ENCODE assay signal across 8 cellular contexts in genomic region chr1:233294991-233295774, GRCh38. TPM values are rescaled to one million over a fixed set of nuclear protein-coding genes. Genes with fewer than 3 reads are reported as not detected.
DNase-seq lines count a peak whose midpoint lies in the region; ATAC-seq and TF ChIP-seq lines count a peak whose summit lies in the region.

PCNX2 (minus strand) TSS chr1:233295725; CDS start chr1:233295478, 247 bp downstream.

- H3K27me3 Mint-ChIP-seq in IgD-negative memory B cell = no peaks in the 10 kb centered on the region

- H3K27ac ChIP-seq in parathyroid adenoma (no peak within 1 kb of the TSS), transverse colon (peak within 1 kb of the TSS; percentile 12 to 69 (median 62))

- no peak for TF ChIP-seq EP300 in transverse colon (IDR thresholded peaks at IDR 0.05; ENCODE audit: low read depth)

- H2AFZ ChIP-seq in parathyroid adenoma = peak within 1 kb of the TSS; percentile 75

- H3K9me3 ChIP-seq in parathyroid adenoma (ENCODE audit: control insufficient read depth, low read length) = no peaks in the 10 kb centered on the region
- no peaks in the 10 kb centered on the region for H3K9me3 ChIP-seq in transverse colon

- DNase-seq in DMS79 treated with DMSO at 0.1 percent for 48 hours (lab: John Stamatoyannopoulos, UW) (peak; percentile 84), head of caudate nucleus (peak; percentile 24 to 93 (median 76)), transverse colon (peak; percentile 65)
- DNase-seq in activated naive CD4-positive, alpha-beta T cell treated with Interleukin-2 at 50 U/mL for 16 hours = peak; percentile 79

- H3K36me3 Mint-ChIP-seq in IgD-negative memory B cell = no peaks in the 10 kb centered on the region

- intact Hi-C loops in head of caudate nucleus (cut with DNase I) = no loop called here
- intact Hi-C loops in transverse colon (cut with DNase I; ENCODE audit: low total_unique reads) = no loop called here

- WGBS in transverse colon (ENCODE audit: low coverage in 1 of 2), 2 donors = 1% methylated on average over 9 to 38 of the region's 57 CpGs

- H3K4me2 ChIP-seq in parathyroid adenoma (ENCODE audit: low read length) = peak within 1 kb of the TSS; percentile 68

- H3K4me1 Mint-ChIP-seq in IgD-negative memory B cell = peaks cover 13 to 21% (median 21%) of the 10 kb centered on the region in 3 donors

- no peaks in the 10 kb centered on the region for H3K9me3 Mint-ChIP-seq in IgD-negative memory B cell

- ATAC-seq in GM21529 (IDR thresholded peaks at IDR 0.05; ENCODE audit: unreplicated experiment) = peak; percentile 96

- H3K9ac ChIP-seq in parathyroid adenoma = no peak within 1 kb of the TSS

- TF ChIP-seq CTCF in parathyroid adenoma (IDR thresholded peaks at IDR 0.05) (no peak), transverse colon (IDR thresholded peaks at IDR 0.05) (no peak)

- H3K27me3 ChIP-seq in parathyroid adenoma (ENCODE audit: control insufficient read depth, insufficient read depth, low read length) (no peaks in the 10 kb centered on the region), transverse colon (peaks cover 6% of the 10 kb centered on the region)

- TF ChIP-seq POLR2A in Raji (IDR thresholded peaks at IDR 0.05; ENCODE audit: insufficient read depth, low read depth, low read length) (peak; percentile 82), transverse colon (IDR thresholded peaks at IDR 0.05) (no peak)

- H3K79me2 ChIP-seq in parathyroid adenoma = no peaks in the 10 kb centered on the region

- H3K27ac Mint-ChIP-seq in IgD-negative memory B cell = peak within 1 kb of the TSS; percentile 4 to 97 (median 87)

- peak within 1 kb of the TSS; percentile 43 for H3K4me3 ChIP-seq in parathyroid adenoma (ENCODE audit: low read depth, low read length)
- peak within 1 kb of the TSS; percentile 47 to 70 (median 57) for H3K4me3 ChIP-seq in transverse colon

- H3K36me3 ChIP-seq in parathyroid adenoma (ENCODE audit: control insufficient read depth, insufficient read depth, low read length) = no peaks in the 10 kb centered on the region
- no peaks in the 10 kb centered on the region for H3K36me3 ChIP-seq in transverse colon

- in situ Hi-C loops in transverse colon (cut with MboI; ENCODE audit: low pct_ligation_motif_present in 1 of 4, low pct_unique_long_range_greater_than_20kb in 1 of 4, low sequenced_read_pairs in 3 of 4) = no loop called here

- H3K4me3 Mint-ChIP-seq in IgD-negative memory B cell = peak within 1 kb of the TSS; percentile 78 to 93 (median 89)

- H3K4me1 ChIP-seq in parathyroid adenoma = no peaks in the 10 kb centered on the region
- H3K4me1 ChIP-seq in transverse colon = peaks cover 0 to 13% (median 5%) of the 10 kb centered on the region in 4 donors

RNA-seq across cellular contexts. Expression of gene PCNX2, which starts in this region (rescaled TPM):
- 6.5 TPM for polyA plus RNA-seq in IgD-negative memory B cell
- total RNA-seq in transverse colon = 100 to 1,000 TPM in 1 of 4 donors, 10 to 100 TPM in 2, 1 to 10 TPM in 1; 6.8 to 518 (median 11.8) TPM
